Comparison of ENCODE assay signal across 25 cellular contexts in the genomic region with DNA sequence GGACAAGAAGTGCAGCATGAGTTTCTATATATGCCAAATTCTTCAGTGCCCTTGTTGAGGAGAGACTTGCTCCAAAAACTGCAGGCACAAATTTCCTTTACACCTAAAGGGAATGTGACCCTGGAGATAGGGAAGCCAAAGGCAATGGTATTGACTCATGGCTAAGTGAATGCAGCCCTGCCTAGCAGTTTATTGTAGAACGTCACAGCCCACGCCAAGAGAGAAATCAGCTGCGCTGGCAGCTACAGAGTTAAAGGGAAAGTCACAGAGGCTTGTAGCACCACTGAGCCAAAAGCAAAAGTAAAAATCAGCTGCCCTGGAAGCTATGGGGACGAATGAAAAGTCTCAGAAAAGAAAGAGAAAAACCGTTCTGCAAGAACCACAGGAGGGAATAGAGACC.
"Had no signal": no experiment of that assay in that cellular context is flagged by ENCODE, and none has a peak within 500 bp of the region (broad histone marks: within the 10 kb centered on the region; RNA-seq: fewer than 3 reads in every experiment).

No MANE protein-coding gene starts in this region.

- H3K4me1 ChIP-seq: foreskin keratinocyte, gastroesophageal sphincter, pancreas, testis, uterus had no signal

- H3K27ac ChIP-seq: colonic mucosa, foreskin keratinocyte, gastroesophageal sphincter, heart right ventricle, left lung, pancreas, right lobe of liver, testis, tibial nerve, upper lobe of right lung, uterus had no signal

- H3K27me3 ChIP-seq: colonic mucosa, foreskin keratinocyte, gastroesophageal sphincter, heart right ventricle, left lung, pancreas, right lobe of liver, testis, tibial nerve, upper lobe of right lung, uterus had no signal

- H3K9me3 ChIP-seq: colonic mucosa, gastroesophageal sphincter, heart right ventricle, left lung, pancreas, right lobe of liver, testis, tibial nerve, upper lobe of right lung, uterus had no signal

- H3K9me3 Mint-ChIP-seq: dendritic cell treated with granulocyte-macrophage colony-stimulating factor and Interleukin-4, amounts not matched to agents 40 ng/mL and 50 ng/mL, for 4 days; natural killer cell had no signal

- H3K4me1 Mint-ChIP-seq: endodermal cell had no signal

- H3K36me3 ChIP-seq: colonic mucosa, pancreas, uterus had no signal

- H3K27me3 Mint-ChIP-seq: dendritic cell treated with granulocyte-macrophage colony-stimulating factor and Interleukin-4, amounts not matched to agents 40 ng/mL and 50 ng/mL, for 4 days had no signal

- H3K4me3 Mint-ChIP-seq: dendritic cell treated with granulocyte-macrophage colony-stimulating factor and Interleukin-4, amounts not matched to agents 40 ng/mL and 50 ng/mL, for 4 days; endodermal cell; natural killer cell had no signal

- H3K27ac Mint-ChIP-seq: dendritic cell treated with granulocyte-macrophage colony-stimulating factor and Interleukin-4, amounts not matched to agents 40 ng/mL and 50 ng/mL, for 4 days; endodermal cell had no signal

- ATAC-seq: foreskin keratinocyte; gastroesophageal sphincter; heart right ventricle; left cardiac atrium; left lung; natural killer cell; pancreas; right lobe of liver; stimulated activated naive CD8-positive, alpha-beta T cell treated with anti-CD3 and anti-CD28 coated beads, Interleukin-15, Interleukin-2, amounts not matched to agents 100 U/mL and 50 U/mL, for 24 hours; upper lobe of right lung had no signal

- H3K4me3 ChIP-seq: colonic mucosa, gastroesophageal sphincter, heart right ventricle, left lung, pancreas, right lobe of liver, testis, tibial nerve, upper lobe of right lung, uterus had no signal

- DNase-seq: central memory CD4-positive, alpha-beta T cell; colonic mucosa; effector CD8-positive, alpha-beta T cell; endodermal cell; foreskin keratinocyte; heart right ventricle; hippocampal formation; left cardiac atrium; mesendoderm; natural killer cell; pancreas; right lobe of liver; small intestine; stimulated activated CD4-positive, alpha-beta T cell treated with anti-CD3 and anti-CD28 coated beads, Interleukin-15, amount 100 ng/mL, for 24 hours; stimulated activated CD4-positive, alpha-beta T cell treated with anti-CD3 and anti-CD28 coated beads, Interleukin-4, amount 100 ng/mL, for 1 hour; stimulated activated CD8-positive, alpha-beta memory T cell treated with anti-CD3 and anti-CD28 coated beads, Interleukin-4, amount 100 ng/mL, for 48 hours; stimulated activated naive CD8-positive, alpha-beta T cell treated with anti-CD3 and anti-CD28 coated beads, Interleukin-15, Interleukin-2, amounts not matched to agents 100 U/mL and 50 U/mL, for 24 hours; substantia nigra; testis; upper lobe of right lung; uterus had no signal
